Comparison of ENCODE assay signal across 1 cellular context in the genomic region with DNA sequence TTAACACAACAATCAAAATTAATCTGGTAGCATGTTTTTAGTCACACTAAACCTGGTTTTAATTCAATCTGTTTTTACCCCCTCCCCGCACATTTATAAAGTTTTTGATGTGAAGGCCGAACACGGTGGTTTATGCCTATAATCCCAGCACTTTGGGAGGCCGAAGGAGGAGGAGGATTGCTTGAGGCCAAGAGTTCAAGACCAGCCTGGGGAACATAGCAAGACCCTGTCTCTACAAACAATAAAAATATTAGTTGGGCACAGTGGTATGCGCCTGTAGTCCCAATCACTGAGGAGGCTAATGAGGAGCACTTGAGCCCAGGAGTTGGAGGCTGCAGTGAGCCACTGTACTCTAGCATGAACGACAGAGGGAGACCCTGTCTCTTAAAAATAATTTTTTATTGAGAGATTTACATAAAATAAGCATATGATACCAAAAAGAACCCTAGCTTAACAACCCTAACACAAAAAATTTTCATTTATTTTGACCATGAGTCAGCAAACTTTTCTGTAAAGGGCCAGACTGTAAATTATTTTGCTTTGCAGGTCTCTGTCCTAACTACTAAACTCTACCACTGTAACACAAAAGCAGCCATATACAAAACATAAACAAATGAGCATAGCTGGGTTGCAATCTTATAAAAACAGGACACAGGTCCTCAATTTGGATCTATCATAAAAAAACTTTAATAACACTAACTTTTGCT.
TF ChIP-seq lines count a peak whose summit lies in the region.

No MANE protein-coding gene starts in this region.

TF ChIP-seq in GM12878, 131 proteins besides CTCF, POLR2A, EP300 and RAD21:
- TF ChIP-seq IKZF1 (conservative IDR thresholded peaks at IDR 0.05) (no peak), YBX1 (IDR thresholded peaks at IDR 0.05) (no peak), POLR2AphosphoS5 (IDR thresholded peaks at IDR 0.05; ENCODE audit: low read length) (peak; percentile 55; the same call in 1 of the 2 replicates), ZZZ3 (IDR thresholded peaks at IDR 0.05; ENCODE audit: control insufficient read depth, insufficient read length, low read depth) (no peak)
